ENCODE assay signal across 8 cellular contexts in genomic region chrX:136251042-136251991, GRCh38. TPM values are rescaled to one million over a fixed set of nuclear protein-coding genes. Genes with fewer than 3 reads are reported as not detected.
DNase-seq lines count a peak whose midpoint lies in the region; ATAC-seq, FAIRE-seq and TF ChIP-seq lines count a peak whose summit lies in the region.

A gene with protein sequence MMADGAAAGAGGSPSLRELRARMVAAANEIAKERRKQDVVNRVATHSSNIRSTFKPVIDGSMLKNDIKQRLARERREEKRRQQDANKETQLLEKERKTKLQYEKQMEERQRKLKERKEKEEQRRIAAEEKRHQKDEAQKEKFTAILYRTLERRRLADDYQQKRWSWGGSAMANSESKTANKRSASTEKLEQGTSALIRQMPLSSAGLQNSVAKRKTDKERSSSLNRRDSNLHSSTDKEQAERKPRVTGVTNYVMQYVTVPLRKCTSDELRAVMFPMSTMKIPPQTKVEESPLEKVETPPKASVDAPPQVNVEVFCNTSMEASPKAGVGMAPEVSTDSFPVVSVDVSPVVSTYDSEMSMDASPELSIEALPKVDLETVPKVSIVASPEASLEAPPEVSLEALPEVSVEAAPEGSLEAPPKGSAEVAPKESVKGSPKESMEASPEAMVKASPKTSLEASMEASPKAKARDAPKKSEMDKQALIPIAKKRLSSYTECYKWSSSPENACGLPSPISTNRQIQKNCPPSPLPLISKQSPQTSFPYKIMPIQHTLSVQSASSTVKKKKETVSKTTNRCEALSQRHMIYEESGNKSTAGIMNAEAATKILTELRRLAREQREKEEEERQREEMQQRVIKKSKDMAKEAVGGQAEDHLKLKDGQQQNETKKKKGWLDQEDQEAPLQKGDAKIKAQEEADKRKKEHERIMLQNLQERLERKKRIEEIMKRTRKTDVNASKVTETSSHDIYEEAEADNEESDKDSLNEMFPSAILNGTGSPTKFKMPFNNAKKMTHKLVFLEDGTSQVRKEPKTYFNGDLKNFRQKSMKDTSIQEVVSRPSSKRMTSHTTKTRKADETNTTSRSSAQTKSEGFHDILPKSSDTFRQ (minus strand): TSS chrX:136251400. CDS start chrX:136251358, 42 bp downstream.

- H2AK5ac ChIP-seq in H1 (ENCODE audit: low read depth, low read length): no peak within 1 kb of the TSS

- no peak within 1 kb of the TSS for H4K5ac ChIP-seq in H1 (ENCODE audit: insufficient read length, low read depth, low read length)

- H3K4me3 Mint-ChIP-seq in activated CD8-positive, alpha-beta T cell treated with anti-CD3 and anti-CD28 coated beads for 36 hours: peak within 1 kb of the TSS; percentile 75

- H3K36me3 ChIP-seq in H1 (ENCODE audit: control insufficient read depth in 2 of 4, insufficient read depth in 4 of 4, low read length in 3 of 4) (no peaks in the 10 kb centered on the region), mesodermal cell (ENCODE audit: control insufficient read depth, insufficient read depth, low read length) (no peaks in the 10 kb centered on the region)

- H3K4me1 ChIP-seq in H1 (replicated peaks in 1 of 4; ENCODE audit: control insufficient read depth in 3 of 4, insufficient read depth in 4 of 4, low read length in 3 of 4) (peaks cover 0 to 5% (median under 1%) of the 10 kb centered on the region in 4 experiments; a peak in 2 of 7 replicates), mesodermal cell (ENCODE audit: control insufficient read depth, insufficient read depth, low read length, poor library complexity, severe bottlenecking) (peaks cover 6% of the 10 kb centered on the region)

- H2BK12ac ChIP-seq in H1 (ENCODE audit: low read depth, low read length): no peak within 1 kb of the TSS

- peaks cover 12% of the 10 kb centered on the region for H3K4me1 Mint-ChIP-seq in activated CD8-positive, alpha-beta T cell treated with anti-CD3 and anti-CD28 coated beads for 36 hours (ENCODE audit: low read depth)

- H3K4me2 ChIP-seq in H1 (ENCODE audit: insufficient read depth in 1 of 2, low read depth in 2 of 2, low read length in 2 of 2): peak within 1 kb of the TSS; percentile 74 to 86

- 1% methylated on average over 16 of the region's 73 CpGs; no CpG with 5 or more reads in 1 of the 2 experiments for WGBS in H1 (ENCODE audit: extremely low coverage in 1 of 2, insufficient coverage in 1 of 2, insufficient read length in 1 of 2, insufficient replicate concordance in 2 of 2, low coverage in 1 of 2, low lambda C conversion rate in 2 of 2, missing lambda C conversion rate in 1 of 2), 2 experiments
- WGBS in mesodermal cell (ENCODE audit: insufficient coverage in 2 of 2), 2 experiments: 0% methylated on average over 8 to 13 of the region's 73 CpGs

- no peak within 1 kb of the TSS for H2BK5ac ChIP-seq in H1 (ENCODE audit: low read depth, low read length)

- H2BK120ac ChIP-seq in H1 (replicated peaks; ENCODE audit: low read depth, low read length): no peak within 1 kb of the TSS

- no peaks in the 10 kb centered on the region for H3K27me3 ChIP-seq in H1 (replicated peaks in 1 of 4; ENCODE audit: control insufficient read depth in 3 of 4, extremely low read depth in 1 of 4, insufficient read depth in 3 of 4, low read length in 3 of 4)

- no peak within 1 kb of the TSS for H3K56ac ChIP-seq in H1 (replicated peaks; ENCODE audit: insufficient read length, low read depth, low read length)

- no peak within 1 kb of the TSS for H4K8ac ChIP-seq in H1 (ENCODE audit: extremely low read depth, insufficient read depth, low read length)

- no peaks in the 10 kb centered on the region for H3K27me3 Mint-ChIP-seq in activated CD8-positive, alpha-beta T cell treated with anti-CD3 and anti-CD28 coated beads for 36 hours

- intact Hi-C loops in activated CD8-positive, alpha-beta T cell treated with anti-CD3 and anti-CD28 coated beads for 36 hours (cut with micrococcal nuclease): no loop called here

- H3K9me3 ChIP-seq in H1 (ENCODE audit: insufficient read depth in 2 of 2, low read depth in 1 of 2, low read length in 1 of 2) (no peaks in the 10 kb centered on the region), mesodermal cell (ENCODE audit: control insufficient read depth, low read length) (no peaks in the 10 kb centered on the region)

- peak within 1 kb of the TSS; percentile 63; the same call in 1 of the 2 replicates for H3K27ac ChIP-seq in H1 (ENCODE audit: low read depth, low read length)
- H3K27ac ChIP-seq in mesodermal cell (ENCODE audit: low read depth, low read length, severe bottlenecking): no peak within 1 kb of the TSS

- H2BK20ac ChIP-seq in H1 (ENCODE audit: low read length): no peak within 1 kb of the TSS

- TF ChIP-seq EP300 in H1 (IDR thresholded peaks at IDR 0.05; ENCODE audit: borderline replicate concordance in 1 of 2, low read depth in 2 of 2, low read length in 2 of 2): no peak

- H3K27ac Mint-ChIP-seq in activated CD8-positive, alpha-beta T cell treated with anti-CD3 and anti-CD28 coated beads for 36 hours: peak within 1 kb of the TSS; percentile 67

- no peak within 1 kb of the TSS for H3K18ac ChIP-seq in H1 (ENCODE audit: extremely low read depth, low read length)

- peak in 1 of 2 experiments; percentile 80; a peak in 2 of 3 replicates for TF ChIP-seq POLR2A in H1 (IDR thresholded peaks at IDR 0.05; ENCODE audit: control extremely low read depth in 1 of 2, low read depth in 2 of 2, low read length in 2 of 2)

- peak; percentile 60 for DNase-seq in NK-92 treated with Interleukin-12 subunit alpha and Interleukin-12 subunit beta, amount 100 ng/mL, for 24 hours (lab: John Stamatoyannopoulos, UW)
- DNase-seq in NK-92 (lab: John Stamatoyannopoulos, UW; ENCODE audit: unreplicated experiment) (no peak), NCI-H460 (ENCODE audit: extremely low read depth, low read depth) (peak; percentile 57), H1 (ENCODE audit: low read depth in 1 of 2, low spot score in 2 of 2) (peak; percentile 27 to 63)
- DNase-seq in activated CD8-positive, alpha-beta T cell treated with anti-CD3 and anti-CD28 coated beads for 36 hours: peak; percentile 70
- DNase-seq in stimulated activated CD8-positive, alpha-beta memory T cell treated with anti-CD3 and anti-CD28 coated beads, Interleukin-2, amount 100 ng/mL, for 1 hour (ENCODE audit: low read depth in 2 of 2): peak; percentile 21 to 43

- ATAC-seq in HG02970 (IDR thresholded peaks at IDR 0.05; ENCODE audit: low FRiP score, unreplicated experiment): peak; percentile 65
- ATAC-seq in activated CD8-positive, alpha-beta T cell treated with anti-CD3 and anti-CD28 coated beads for 36 hours: peak; percentile 92

- H4K91ac ChIP-seq in H1 (replicated peaks; ENCODE audit: insufficient read length, low read length): no peak within 1 kb of the TSS

- H2BK15ac ChIP-seq in H1 (ENCODE audit: low read length): no peak within 1 kb of the TSS

- no peak for TF ChIP-seq RAD21 in H1 (IDR thresholded peaks at IDR 0.05 in 1 of 2, conservative IDR thresholded peaks at IDR 0.05 in 1 of 2; ENCODE audit: low read depth in 2 of 2, low read length in 2 of 2)

- peaks cover 0 to 11% of the 10 kb centered on the region in 2 experiments; a peak in 1 of 4 replicates for H3K79me2 ChIP-seq in H1 (ENCODE audit: control insufficient read depth in 1 of 2, insufficient read depth in 2 of 2, low read length in 2 of 2)

- peak within 1 kb of the TSS; percentile 32 to 79 (median 70) for H3K9ac ChIP-seq in H1 (replicated peaks in 1 of 4; ENCODE audit: extremely low read depth in 1 of 4, low read depth in 3 of 4, low read length in 3 of 4)

- no peak within 1 kb of the TSS for H3K14ac ChIP-seq in H1 (ENCODE audit: insufficient read length)

- peak within 1 kb of the TSS; percentile 56 to 73 (median 62) for H3K4me3 ChIP-seq in H1 (ENCODE audit: extremely low read depth in 1 of 4, insufficient read depth in 2 of 4, low read depth in 3 of 4, low read length in 4 of 4)
- peak within 1 kb of the TSS; percentile 57 for H3K4me3 ChIP-seq in mesodermal cell (ENCODE audit: extremely low read depth, insufficient read depth, low read length, poor library complexity, severe bottlenecking)

- FAIRE-seq in H1 (lab: Jason Lieb, UNC): peak; percentile 50

- H3K23ac ChIP-seq in H1 (ENCODE audit: insufficient read length): no peak within 1 kb of the TSS

- H2AFZ ChIP-seq in H1 (ENCODE audit: low read length): peak within 1 kb of the TSS; percentile 70

- H4K20me1 ChIP-seq in H1 (replicated peaks in 1 of 2; ENCODE audit: control insufficient read depth in 1 of 2, insufficient read depth in 2 of 2, low read length in 2 of 2): no peaks in the 10 kb centered on the region

- H3K36me3 Mint-ChIP-seq in activated CD8-positive, alpha-beta T cell treated with anti-CD3 and anti-CD28 coated beads for 36 hours (ENCODE audit: low read depth): no peaks in the 10 kb centered on the region

- no peaks in the 10 kb centered on the region for H3K9me3 Mint-ChIP-seq in activated CD8-positive, alpha-beta T cell treated with anti-CD3 and anti-CD28 coated beads for 36 hours

- no peak within 1 kb of the TSS for H3K4ac ChIP-seq in H1 (replicated peaks; ENCODE audit: insufficient read length, low read depth, low read length)

- no peak for TF ChIP-seq CTCF in activated CD8-positive, alpha-beta T cell treated with anti-CD3 and anti-CD28 coated beads for 36 hours (IDR thresholded peaks at IDR 0.05)
- no peak for TF ChIP-seq CTCF in H1 (IDR thresholded peaks at IDR 0.05; ENCODE audit: control extremely low read depth in 1 of 3, insufficient read depth in 1 of 3, low read depth in 1 of 3, low read length in 3 of 3)

- CTCF ChIA-PET in activated CD8-positive, alpha-beta T cell treated with anti-CD3 and anti-CD28 coated beads for 36 hours (lab: Charles Lee): interaction anchor here (3.3 kb wide), 1 partner anchor 17 kb away, joined by 11 read pairs; no protein-coding TSS in a partner anchor
- CTCF ChIA-PET in H1 (lab: Charles Lee; ENCODE audit: partially characterized antibody): no interaction called here

- H3K79me1 ChIP-seq in H1 (ENCODE audit: low read depth, low read length): no peaks in the 10 kb centered on the region

- POLR2A ChIA-PET in activated CD8-positive, alpha-beta T cell treated with anti-CD3 and anti-CD28 coated beads for 36 hours (lab: Charles Lee): no interaction called here
- POLR2A ChIA-PET in H1 (lab: Charles Lee; ENCODE audit: partially characterized antibody): interaction anchor here (0.6 to 0.9 kb wide), 2 partner anchors 17 to 261 kb away, joined by 3 to 4 read pairs; no protein-coding TSS in a partner anchor

- H3K23me2 ChIP-seq in H1 (ENCODE audit: low read depth, low read length): no peaks in the 10 kb centered on the region; the same call in 1 of the 2 replicates

RNA-seq across cellular contexts. Expression of the gene that starts here (rescaled TPM):
- total RNA-seq in NCI-H460 (2014; rRNA removed; shearing (Covaris generic)): 23.1 and 27.3 TPM in 2 replicates
- 10.9 and 15.3 TPM in 2 replicates for polyA plus RNA-seq in NCI-H460 (2014; cell fraction: nucleus; rRNA removed)
- total RNA-seq in activated CD8-positive, alpha-beta T cell treated with anti-CD3 and anti-CD28 coated beads for 36 hours: 10 to 100 TPM; 13.4 to 14.2 TPM
- 19.2 and 19.6 TPM in 2 replicates for total RNA-seq in H1 (2021; fragmentation: NEBNext Ultra II Directional; extraction: Animal tissue kit (Norgen Biotek cat#: 25700))
- 3.8 and 4.8 TPM in 2 replicates for polyA plus RNA-seq in H1 (2011; rRNA removed)
- 7.0 TPM for polyA plus RNA-seq in H1 (2011; cell fraction: cytosol; rRNA removed)
- 9.9 TPM for polyA plus RNA-seq in H1 (2011; cell fraction: nucleus; rRNA removed)
- polyA plus RNA-seq in H1 (2012, experiment 1 of 2): 12.2 to 21.1 TPM (median 13.1 TPM) in 4 replicates
- polyA plus RNA-seq in H1 (2012, experiment 2 of 2): 1.2 TPM
- polyA plus RNA-seq in H1 (2013, experiment 1 of 2): 38.0 TPM
- polyA plus RNA-seq in H1 (2013, experiment 2 of 2): 36.9 TPM
- 9.5 and 10.1 TPM in 2 replicates for polyA minus RNA-seq in H1 (2011; rRNA and poly(A)+ RNA removed)
- 6.6 TPM for polyA minus RNA-seq in H1 (2011; cell fraction: cytosol; rRNA and poly(A)+ RNA removed)
- 15.8 TPM for polyA minus RNA-seq in H1 (2011; cell fraction: nucleus; rRNA and poly(A)+ RNA removed)
- 11.3 TPM for polyA plus RNA-seq in mesodermal cell (2013, experiment 1 of 2)
- 13.3 TPM for polyA plus RNA-seq in mesodermal cell (2013, experiment 2 of 2)
